In genomic region chr9:121313458-121314152, GRCh38 we compare ENCODE assay signal across 17 cellular contexts.
"Had no signal": no experiment of that assay in that cellular context is flagged by ENCODE, and none has a peak within 500 bp of the region (broad histone marks: within the 10 kb centered on the region; RNA-seq: fewer than 3 reads in every experiment).

No MANE protein-coding gene starts in this region.

- H3K27me3 Mint-ChIP-seq: type B pancreatic cell had no signal

- H3K9me3 ChIP-seq: colonic mucosa, mucosa of descending colon, prostate gland, right lobe of liver had no signal

- H3K27me3 ChIP-seq: cardiac muscle cell, colonic mucosa, right lobe of liver had no signal

- H3K4me3 Mint-ChIP-seq: activated naive CD4-positive, alpha-beta T cell treated with anti-CD3 and anti-CD28 coated beads, Interleukin-2, amount 10 ng/mL, durations not matched to agents 7 days and 5 days; immature natural killer cell; natural killer cell; type B pancreatic cell had no signal

- H3K4me1 ChIP-seq: colonic mucosa, prostate gland had no signal

- H3K4me3 ChIP-seq: cardiac muscle cell, colonic mucosa, mucosa of descending colon, prostate gland, right lobe of liver had no signal

- H3K36me3 Mint-ChIP-seq: activated naive CD4-positive, alpha-beta T cell treated with anti-CD3 and anti-CD28 coated beads, Interleukin-2, amount 10 ng/mL, durations not matched to agents 7 days and 5 days had no signal

- ATAC-seq: mucosa of descending colon, natural killer cell, right lobe of liver had no signal

- H3K27ac ChIP-seq: cardiac muscle cell, colonic mucosa, prostate gland, right lobe of liver had no signal

- H3K27ac Mint-ChIP-seq: activated naive CD4-positive, alpha-beta T cell treated with anti-CD3 and anti-CD28 coated beads, Interleukin-2, amount 10 ng/mL, durations not matched to agents 7 days and 5 days; type B pancreatic cell had no signal

- H3K9me3 Mint-ChIP-seq: activated naive CD4-positive, alpha-beta T cell treated with anti-CD3 and anti-CD28 coated beads, Interleukin-2, amount 10 ng/mL, durations not matched to agents 7 days and 5 days; immature natural killer cell; natural killer cell; type B pancreatic cell had no signal

- H3K4me1 Mint-ChIP-seq: activated naive CD4-positive, alpha-beta T cell treated with anti-CD3 and anti-CD28 coated beads, Interleukin-2, amount 10 ng/mL, durations not matched to agents 7 days and 5 days; immature natural killer cell; natural killer cell had no signal

- DNase-seq: activated CD4-positive, alpha-beta T cell treated with anti-CD3 and anti-CD28 coated beads for 1 hour; activated CD4-positive, alpha-beta T cell treated with anti-CD3 and anti-CD28 coated beads, Interleukin-2, amount 50 U/mL, for 4 hours; activated T-cell treated with anti-CD3 and anti-CD28 coated beads for 4 hours; colonic mucosa; effector CD4-positive, alpha-beta T cell; foreskin fibroblast; immature natural killer cell; natural killer cell; occipital lobe; SHP77 treated with DMSO at 0.1 percent for 48 hours; substantia nigra had no signal
